In the genomic region with DNA sequence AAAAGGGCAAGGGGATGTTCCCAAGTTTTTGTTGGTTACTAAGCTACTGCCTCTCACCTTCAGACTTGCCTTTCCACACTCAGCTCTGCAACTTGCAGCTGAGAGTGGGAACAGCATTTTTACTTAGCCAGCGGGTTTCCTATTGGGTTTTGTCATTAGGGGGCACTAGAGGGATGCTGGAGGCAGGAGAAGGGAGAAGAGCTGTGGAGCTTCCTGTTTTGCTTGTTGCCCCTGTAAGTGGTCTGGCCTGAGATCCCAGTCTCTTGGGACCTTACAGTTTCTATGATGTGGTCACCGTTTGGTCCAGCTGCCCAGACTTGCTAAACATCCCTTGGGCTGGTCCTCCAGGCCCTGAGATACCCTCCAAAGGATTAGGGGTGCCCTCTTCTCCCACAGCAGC, we compare ENCODE assay signal across 16 cellular contexts.
DNase-seq lines count a peak whose midpoint lies in the region; ATAC-seq and TF ChIP-seq lines count a peak whose summit lies in the region.
"Had no signal": no experiment of that assay in that cellular context is flagged by ENCODE, and none has a peak within 500 bp of the region (broad histone marks: within the 10 kb centered on the region; RNA-seq: fewer than 3 reads in every experiment).

No MANE protein-coding gene starts in this region.

- H3F3A ChIP-seq in MM.1S (ENCODE audit: insufficient read depth, low read length) (peaks cover 10% of the 10 kb centered on the region; the same call in 1 of the 2 replicates), PC-9 (ENCODE audit: insufficient read depth, low read depth) (no peaks in the 10 kb centered on the region)

- BruUV-seq in PC-9 (replicated peaks; lab: Mats Ljungman, UMichigan): no TSS peak

- no peaks in the 10 kb centered on the region for H3K79me2 ChIP-seq in MM.1S (ENCODE audit: low read length)
- no peaks in the 10 kb centered on the region for H3K79me2 ChIP-seq in PC-9 (ENCODE audit: low read depth)

- H3K9me3 ChIP-seq in MM.1S (replicated peaks; ENCODE audit: insufficient read depth, low read length): no peaks in the 10 kb centered on the region
- no peaks in the 10 kb centered on the region; the same call in 1 of the 2 replicates for H3K9me3 ChIP-seq in PC-9 (ENCODE audit: insufficient read depth, low read depth)
- H3K9me3 ChIP-seq: SK-N-SH had no signal

- H3K27me3 ChIP-seq in MM.1S (replicated peaks; ENCODE audit: insufficient read depth, low read length) (no peaks in the 10 kb centered on the region), PC-9 (ENCODE audit: insufficient read depth, low read depth) (peaks cover 68% of the 10 kb centered on the region)
- H3K27me3 ChIP-seq: BLaER1 had no signal

- ATAC-seq in HG02571 (IDR thresholded peaks at IDR 0.05; ENCODE audit: unreplicated experiment): no peak
- ATAC-seq: activated T-cell treated with anti-CD3 and anti-CD28 coated beads, Interleukin-2, amount 50 U/mL, for 4 hours had no signal

- H3K4me1 ChIP-seq in MM.1S (ENCODE audit: low read length) (peaks cover 23% of the 10 kb centered on the region), PC-9 (replicated peaks; ENCODE audit: insufficient read depth) (no peaks in the 10 kb centered on the region)

- in situ Hi-C loops in astrocyte of the spinal cord (cut with HindIII; ENCODE audit: low sequenced_read_pairs): no loop called here

- DNase-seq in ELF-1 (ENCODE audit: low read depth, low spot score) (peak; percentile 74), MM.1S (peak; percentile 39), astrocyte of the spinal cord (ENCODE audit: low read depth, low spot score) (peak; percentile 11), islet precursor cell (peak; percentile 81), HEK293T (ENCODE audit: extremely low spot score) (no peak), PC-9 (no peak), NCI-H2107 treated with DMSO at 0.1 percent for 48 hours (lab: John Stamatoyannopoulos, UW; ENCODE audit: unreplicated experiment) (no peak)
- DNase-seq: activated CD4-positive, CD25-positive, alpha-beta regulatory T cell treated with anti-CD3 and anti-CD28 coated beads, Interleukin-2, amount 50 U/mL, for 72 hours; activated T-cell treated with anti-CD3 and anti-CD28 coated beads, Interleukin-2, amount 50 U/mL, for 4 hours; GF-D8; HCEC 1CT; NCI-H446; SK-N-SH; stimulated activated CD8-positive, alpha-beta memory T cell treated with anti-CD3 and anti-CD28 coated beads, Interleukin-4, amount 100 ng/mL, for 48 hours had no signal

- H2AFZ ChIP-seq in MM.1S (ENCODE audit: low read length) (no peak overlapping the region), PC-9 (no peak overlapping the region)

- no peaks in the 10 kb centered on the region for H3K36me3 ChIP-seq in MM.1S (replicated peaks; ENCODE audit: insufficient read depth, low read length)
- no peaks in the 10 kb centered on the region for H3K36me3 ChIP-seq in PC-9 (ENCODE audit: low read depth)
- H3K36me3 ChIP-seq: BLaER1 had no signal

- H3K4me3 ChIP-seq in MM.1S (ENCODE audit: low read length): no peak overlapping the region
- H3K4me3 ChIP-seq in astrocyte of the spinal cord (ENCODE audit: low read depth, low read length): no peak overlapping the region
- no peak overlapping the region for H3K4me3 ChIP-seq in PC-9
- H3K4me3 ChIP-seq: BLaER1 had no signal

- H3K9ac ChIP-seq in MM.1S (ENCODE audit: low read length): no peak overlapping the region
- H3K9ac ChIP-seq: BLaER1, SK-N-SH had no signal

- CTCF ChIA-PET in HEK293T (lab: Yijun Ruan, JAX): interaction anchor here (0.6 to 1.4 kb wide), 6 partner anchors 10 to 619 kb away, joined by 3 to 5 read pairs (median 3); no protein-coding TSS in a partner anchor
- CTCF ChIA-PET in PC-9 (lab: Charles Lee): no interaction called here

- POLR2A ChIA-PET in HEK293T (lab: Yijun Ruan, JAX) (no interaction called here), PC-9 (lab: Charles Lee; ENCODE audit: unreplicated experiment) (no interaction called here)

- peak; percentile 52 for TF ChIP-seq CTCF in MM.1S (IDR thresholded peaks at IDR 0.05; ENCODE audit: low read length)
- peak; percentile 43 for TF ChIP-seq CTCF in astrocyte of the spinal cord (IDR thresholded peaks at IDR 0.05; ENCODE audit: low read depth, low read length)
- TF ChIP-seq CTCF in PC-9 (conservative IDR thresholded peaks at IDR 0.05): no peak

- peak overlapping the region; percentile 30; the same call in 1 of the 2 replicates for H3K27ac ChIP-seq in MM.1S (ENCODE audit: low read length)
- H3K27ac ChIP-seq in PC-9: no peak overlapping the region
- H3K27ac ChIP-seq: BLaER1 had no signal

- H4K20me1 ChIP-seq in MM.1S (ENCODE audit: insufficient read depth, low read length) (no peaks in the 10 kb centered on the region), PC-9 (ENCODE audit: insufficient read depth) (no peaks in the 10 kb centered on the region)
- H4K20me1 ChIP-seq: BLaER1 had no signal

- no peaks in the 10 kb centered on the region for H3K9me2 ChIP-seq in MM.1S (replicated peaks; ENCODE audit: insufficient read depth, low read length)
- H3K9me2 ChIP-seq in PC-9 (ENCODE audit: insufficient read depth): no peaks in the 10 kb centered on the region
- H3K9me2 ChIP-seq: SK-N-SH had no signal

- H3K4me2 ChIP-seq in MM.1S (ENCODE audit: low read depth, low read length): peak overlapping the region; percentile 31
- no peak overlapping the region for H3K4me2 ChIP-seq in PC-9
- H3K4me2 ChIP-seq: BLaER1, SK-N-SH had no signal

- intact Hi-C loops in PC-9 (cut with micrococcal nuclease; ENCODE audit: unreplicated experiment): no loop called here

TF ChIP-seq in HEK293T, 16 proteins besides CTCF, POLR2A, EP300 and RAD21:
- TF ChIP-seq LEF1 (IDR thresholded peaks at IDR 0.05; ENCODE audit: borderline replicate concordance) (no peak), BHLHE40 (IDR thresholded peaks at IDR 0.05; ENCODE audit: borderline replicate concordance) (no peak), CTBP1 (IDR thresholded peaks at IDR 0.05; ENCODE audit: borderline replicate concordance) (no peak), HDGF (IDR thresholded peaks at IDR 0.05; ENCODE audit: borderline replicate concordance) (no peak)

Comparison
In these comparisons a context has a peak if more than half of its experiments do, and no peak if none do; other contexts are left out.
1. DNase-seq: peak in ELF-1 (single experiment), MM.1S (single experiment), astrocyte of the spinal cord (single experiment) and islet precursor cell (single experiment); none in HEK293T (single experiment), PC-9 (0 of 2) and NCI-H2107 treated with DMSO at 0.1 percent for 48 hours (single experiment).